18 cellular contexts compared by ENCODE assay signal in genomic region chr12:29051221-29051620, GRCh38.
DNase-seq lines count a peak whose midpoint lies in the region; ATAC-seq and TF ChIP-seq lines count a peak whose summit lies in the region.
"Had no signal": no experiment of that assay in that cellular context is flagged by ENCODE, and none has a peak within 500 bp of the region (broad histone marks: within the 10 kb centered on the region; RNA-seq: fewer than 3 reads in every experiment).

No MANE protein-coding gene starts in this region.

- DNase-seq in M059J (ENCODE audit: low read depth) (peak; percentile 22), brain microvascular endothelial cell (peak; percentile 24), fibroblast of the aortic adventitia (ENCODE audit: low read depth) (peak; percentile 33), inferior parietal cortex (ENCODE audit: extremely low spot score) (no peak), KBM-7 (no peak)
- DNase-seq in activated CD4-positive, alpha-beta memory T cell treated with anti-CD3 and anti-CD28 coated beads, Interleukin-2, amount 10 ng/mL, durations not matched to agents 7 days and 5 days, result no peak
- DNase-seq: CD4-positive, alpha-beta T cell; Kasumi-1; MG63; NCI-H1417; NCI-H1694; NCI-H2029 treated with DMSO at 0.1 percent for 48 hours; NCI-H2227 treated with DMSO at 0.1 percent for 48 hours; NCI-H526 treated with DMSO at 0.1 percent for 48 hours; SHP77 had no signal

- peak; percentile 7 for ATAC-seq in GM18907 (IDR thresholded peaks at IDR 0.05; ENCODE audit: unreplicated experiment)
- no peak for ATAC-seq in GM21381 (IDR thresholded peaks at IDR 0.05; ENCODE audit: unreplicated experiment)

- no peaks in the 10 kb centered on the region for H3K4me1 Mint-ChIP-seq in activated CD4-positive, alpha-beta memory T cell treated with anti-CD3 and anti-CD28 coated beads, Interleukin-2, amount 10 ng/mL, durations not matched to agents 7 days and 5 days

- no peak overlapping the region for H3K27ac Mint-ChIP-seq in activated CD4-positive, alpha-beta memory T cell treated with anti-CD3 and anti-CD28 coated beads, Interleukin-2, amount 10 ng/mL, durations not matched to agents 7 days and 5 days
- H3K27ac Mint-ChIP-seq: CD4-positive, alpha-beta T cell had no signal

- no peaks in the 10 kb centered on the region for H3K36me3 Mint-ChIP-seq in activated CD4-positive, alpha-beta memory T cell treated with anti-CD3 and anti-CD28 coated beads, Interleukin-2, amount 10 ng/mL, durations not matched to agents 7 days and 5 days (ENCODE audit: low read depth)

- H3K9me3 Mint-ChIP-seq in activated CD4-positive, alpha-beta memory T cell treated with anti-CD3 and anti-CD28 coated beads, Interleukin-2, amount 10 ng/mL, durations not matched to agents 7 days and 5 days, result no peaks in the 10 kb centered on the region
- H3K9me3 Mint-ChIP-seq: CD4-positive, alpha-beta T cell had no signal

- POLR2A ChIA-PET in activated CD4-positive, alpha-beta memory T cell treated with anti-CD3 and anti-CD28 coated beads, Interleukin-2, amount 10 ng/mL, durations not matched to agents 7 days and 5 days (lab: Charles Lee), result no interaction called here

- no peak overlapping the region for H3K4me3 Mint-ChIP-seq in activated CD4-positive, alpha-beta memory T cell treated with anti-CD3 and anti-CD28 coated beads, Interleukin-2, amount 10 ng/mL, durations not matched to agents 7 days and 5 days
- H3K4me3 Mint-ChIP-seq: CD4-positive, alpha-beta T cell had no signal

- no peak overlapping the region for H3K27ac ChIP-seq in brain microvascular endothelial cell

- no peak overlapping the region for H3K4me3 ChIP-seq in brain microvascular endothelial cell (ENCODE audit: low read depth, low read length)
- no peak overlapping the region for H3K4me3 ChIP-seq in fibroblast of the aortic adventitia (ENCODE audit: low read depth, low read length)
- H3K4me3 ChIP-seq: BLaER1 treated with 17β-estradiol and CSF1 and Interleukin-3, amounts not matched to agents 10 nM and 100 nM; MG63 had no signal

- peaks cover 16% of the 10 kb centered on the region for H3K27me3 Mint-ChIP-seq in activated CD4-positive, alpha-beta memory T cell treated with anti-CD3 and anti-CD28 coated beads, Interleukin-2, amount 10 ng/mL, durations not matched to agents 7 days and 5 days

- CTCF ChIA-PET in activated CD4-positive, alpha-beta memory T cell treated with anti-CD3 and anti-CD28 coated beads, Interleukin-2, amount 10 ng/mL, durations not matched to agents 7 days and 5 days (lab: Charles Lee), result no interaction called here

- no peaks in the 10 kb centered on the region for H3K36me3 ChIP-seq in brain microvascular endothelial cell (replicated peaks)
- H3K36me3 ChIP-seq: BLaER1 treated with 17β-estradiol and CSF1 and Interleukin-3, amounts not matched to agents 10 nM and 100 nM; MG63 had no signal

- no peak for TF ChIP-seq CTCF in brain microvascular endothelial cell (IDR thresholded peaks at IDR 0.05; ENCODE audit: low read depth, low read length, missing control alignments)
- no peak for TF ChIP-seq CTCF in fibroblast of the aortic adventitia (IDR thresholded peaks at IDR 0.05; ENCODE audit: insufficient read depth, low read length)

- H3K27me3 ChIP-seq in brain microvascular endothelial cell (replicated peaks), result no peaks in the 10 kb centered on the region
- H3K27me3 ChIP-seq: BLaER1 treated with 17β-estradiol and CSF1 and Interleukin-3, amounts not matched to agents 10 nM and 100 nM; MG63 had no signal

- in situ Hi-C loops in brain microvascular endothelial cell (cut with HindIII; ENCODE audit: low pct_ligation_motif_present, low sequenced_read_pairs) (no loop called here), KBM-7 (cut with MboI; ENCODE audit: low pct_unique_long_range_greater_than_20kb, low sequenced_read_pairs) (no loop called here)

Comparison
In these comparisons a context has a peak if more than half of its experiments do, and no peak if none do; other contexts are left out.
1. DNase-seq: peak in M059J (single experiment), brain microvascular endothelial cell (single experiment) and fibroblast of the aortic adventitia (single experiment); none in inferior parietal cortex (single experiment), KBM-7 (single experiment) and activated CD4-positive, alpha-beta memory T cell treated with anti-CD3 and anti-CD28 coated beads, Interleukin-2, amount 10 ng/mL, durations not matched to agents 7 days and 5 days (single experiment).